In genomic region chr20:32580970-32581838, GRCh38 we compare ENCODE assay signal across 1 cellular context.
TF ChIP-seq lines count a peak whose summit lies in the region.

No MANE protein-coding gene starts in this region.

TF ChIP-seq in HepG2, 621 proteins besides CTCF, POLR2A, EP300 and RAD21 (continued from another document and continues in another):
- TF ChIP-seq, protein P1, sequence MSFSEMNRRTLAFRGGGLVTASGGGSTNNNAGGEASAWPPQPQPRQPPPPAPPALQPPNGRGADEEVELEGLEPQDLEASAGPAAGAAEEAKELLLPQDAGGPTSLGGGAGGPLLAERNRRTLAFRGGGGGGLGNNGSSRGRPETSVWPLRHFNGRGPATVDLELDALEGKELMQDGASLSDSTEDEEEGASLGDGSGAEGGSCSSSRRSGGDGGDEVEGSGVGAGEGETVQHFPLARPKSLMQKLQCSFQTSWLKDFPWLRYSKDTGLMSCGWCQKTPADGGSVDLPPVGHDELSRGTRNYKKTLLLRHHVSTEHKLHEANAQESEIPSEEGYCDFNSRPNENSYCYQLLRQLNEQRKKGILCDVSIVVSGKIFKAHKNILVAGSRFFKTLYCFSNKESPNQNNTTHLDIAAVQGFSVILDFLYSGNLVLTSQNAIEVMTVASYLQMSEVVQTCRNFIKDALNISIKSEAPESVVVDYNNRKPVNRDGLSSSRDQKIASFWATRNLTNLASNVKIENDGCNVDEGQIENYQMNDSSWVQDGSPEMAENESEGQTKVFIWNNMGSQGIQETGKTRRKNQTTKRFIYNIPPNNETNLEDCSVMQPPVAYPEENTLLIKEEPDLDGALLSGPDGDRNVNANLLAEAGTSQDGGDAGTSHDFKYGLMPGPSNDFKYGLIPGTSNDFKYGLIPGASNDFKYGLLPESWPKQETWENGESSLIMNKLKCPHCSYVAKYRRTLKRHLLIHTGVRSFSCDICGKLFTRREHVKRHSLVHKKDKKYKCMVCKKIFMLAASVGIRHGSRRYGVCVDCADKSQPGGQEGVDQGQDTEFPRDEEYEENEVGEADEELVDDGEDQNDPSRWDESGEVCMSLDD (CRISPR knock-in tag; IDR thresholded peaks at IDR 0.05; ENCODE audit: borderline replicate concordance): no peak
- TF ChIP-seq RFX3 (CRISPR knock-in tag; IDR thresholded peaks at IDR 0.05) (no peak), HNRNPH1 (optimal IDR thresholded peaks at IDR 0.05; ENCODE audit: low read depth, low read length) (peak; percentile 45), NONO (IDR thresholded peaks at IDR 0.05) (no peak), NONO (CRISPR knock-in tag; conservative IDR thresholded peaks at IDR 0.05) (peak; percentile 34; the same call in 1 of the 2 replicates), ZNF782 (CRISPR knock-in tag; IDR thresholded peaks at IDR 0.05; ENCODE audit: borderline replicate concordance) (0 out of 2 replicates have a peak, but pooled peaks have one; percentile 42), MEF2D (CRISPR knock-in tag; IDR thresholded peaks at IDR 0.05) (no peak), NFKBIZ (CRISPR knock-in tag; IDR thresholded peaks at IDR 0.05) (no peak), TCF7 (IDR thresholded peaks at IDR 0.05; ENCODE audit: low read depth) (no peak), ZNF362 (CRISPR knock-in tag; IDR thresholded peaks at IDR 0.05; ENCODE audit: borderline replicate concordance) (peak; percentile 1; the same call in 1 of the 2 replicates), KMT2B (CRISPR knock-in tag; IDR thresholded peaks at IDR 0.05) (no peak), ZNF333 (CRISPR knock-in tag; IDR thresholded peaks at IDR 0.05; ENCODE audit: borderline replicate concordance) (no peak), ARID3A (IDR thresholded peaks at IDR 0.05; ENCODE audit: low read depth, low read length) (no peak), ZNF607 (CRISPR knock-in tag; IDR thresholded peaks at IDR 0.05; ENCODE audit: borderline replicate concordance) (0 out of 2 replicates have a peak, but pooled peaks have one; percentile 17), SMYD3 (CRISPR knock-in tag; IDR thresholded peaks at IDR 0.05) (no peak), HBP1 (CRISPR knock-in tag; IDR thresholded peaks at IDR 0.05; ENCODE audit: low read depth) (no peak), ZNF350 (CRISPR knock-in tag; IDR thresholded peaks at IDR 0.05; ENCODE audit: borderline replicate concordance, low read depth) (no peak), ZNF274 (CRISPR knock-in tag; IDR thresholded peaks at IDR 0.05) (peak; percentile 33; the same call in 1 of the 2 replicates), RXRA (CRISPR knock-in tag; IDR thresholded peaks at IDR 0.05) (peak; percentile 33; the same call in 1 of the 2 replicates), RFX1 (IDR thresholded peaks at IDR 0.05) (no peak), PREB (CRISPR knock-in tag; IDR thresholded peaks at IDR 0.05) (no peak), ARNTL (CRISPR knock-in tag; IDR thresholded peaks at IDR 0.05) (0 out of 2 replicates have a peak, but pooled peaks have one; percentile 1), GABPB1 (CRISPR knock-in tag; IDR thresholded peaks at IDR 0.05) (peak; percentile 42), ZNF232 (CRISPR knock-in tag; IDR thresholded peaks at IDR 0.05; ENCODE audit: borderline replicate concordance) (no peak; the same call in 1 of the 2 replicates), RBM39 (IDR thresholded peaks at IDR 0.05; ENCODE audit: low read depth, low read length, poor library complexity, severe bottlenecking) (no peak), SATB2 (CRISPR knock-in tag; IDR thresholded peaks at IDR 0.05) (no peak), SP1 (IDR thresholded peaks at IDR 0.05) (no peak), SP1 (CRISPR knock-in tag; IDR thresholded peaks at IDR 0.05) (no peak), ZNF225 (CRISPR knock-in tag; IDR thresholded peaks at IDR 0.05) (no peak), ISL2 (CRISPR knock-in tag; IDR thresholded peaks at IDR 0.05) (0 out of 2 replicates have a peak, but pooled peaks have one; percentile 34), ZNF414 (CRISPR knock-in tag; IDR thresholded peaks at IDR 0.05) (no peak), NFATC3 (CRISPR knock-in tag; IDR thresholded peaks at IDR 0.05) (no peak), ATAD3A (CRISPR knock-in tag; IDR thresholded peaks at IDR 0.05) (no peak; the same call in 1 of the 2 replicates), THRA (CRISPR knock-in tag; IDR thresholded peaks at IDR 0.05; ENCODE audit: borderline replicate concordance) (no peak), ZKSCAN8 (CRISPR knock-in tag; IDR thresholded peaks at IDR 0.05; ENCODE audit: borderline replicate concordance) (no peak), DNMT1 (CRISPR knock-in tag; IDR thresholded peaks at IDR 0.05) (no peak), SPEN (CRISPR knock-in tag; IDR thresholded peaks at IDR 0.05; ENCODE audit: low read depth) (no peak; the same call in 1 of the 2 replicates)
- TF ChIP-seq, protein P2, sequence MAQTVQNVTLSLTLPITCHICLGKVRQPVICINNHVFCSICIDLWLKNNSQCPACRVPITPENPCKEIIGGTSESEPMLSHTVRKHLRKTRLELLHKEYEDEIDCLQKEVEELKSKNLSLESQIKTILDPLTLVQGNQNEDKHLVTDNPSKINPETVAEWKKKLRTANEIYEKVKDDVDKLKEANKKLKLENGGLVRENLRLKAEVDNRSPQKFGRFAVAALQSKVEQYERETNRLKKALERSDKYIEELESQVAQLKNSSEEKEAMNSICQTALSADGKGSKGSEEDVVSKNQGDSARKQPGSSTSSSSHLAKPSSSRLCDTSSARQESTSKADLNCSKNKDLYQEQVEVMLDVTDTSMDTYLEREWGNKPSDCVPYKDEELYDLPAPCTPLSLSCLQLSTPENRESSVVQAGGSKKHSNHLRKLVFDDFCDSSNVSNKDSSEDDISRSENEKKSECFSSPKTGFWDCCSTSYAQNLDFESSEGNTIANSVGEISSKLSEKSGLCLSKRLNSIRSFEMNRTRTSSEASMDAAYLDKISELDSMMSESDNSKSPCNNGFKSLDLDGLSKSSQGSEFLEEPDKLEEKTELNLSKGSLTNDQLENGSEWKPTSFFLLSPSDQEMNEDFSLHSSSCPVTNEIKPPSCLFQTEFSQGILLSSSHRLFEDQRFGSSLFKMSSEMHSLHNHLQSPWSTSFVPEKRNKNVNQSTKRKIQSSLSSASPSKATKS (CRISPR knock-in tag; IDR thresholded peaks at IDR 0.05): no peak
- TF ChIP-seq, protein P3, sequence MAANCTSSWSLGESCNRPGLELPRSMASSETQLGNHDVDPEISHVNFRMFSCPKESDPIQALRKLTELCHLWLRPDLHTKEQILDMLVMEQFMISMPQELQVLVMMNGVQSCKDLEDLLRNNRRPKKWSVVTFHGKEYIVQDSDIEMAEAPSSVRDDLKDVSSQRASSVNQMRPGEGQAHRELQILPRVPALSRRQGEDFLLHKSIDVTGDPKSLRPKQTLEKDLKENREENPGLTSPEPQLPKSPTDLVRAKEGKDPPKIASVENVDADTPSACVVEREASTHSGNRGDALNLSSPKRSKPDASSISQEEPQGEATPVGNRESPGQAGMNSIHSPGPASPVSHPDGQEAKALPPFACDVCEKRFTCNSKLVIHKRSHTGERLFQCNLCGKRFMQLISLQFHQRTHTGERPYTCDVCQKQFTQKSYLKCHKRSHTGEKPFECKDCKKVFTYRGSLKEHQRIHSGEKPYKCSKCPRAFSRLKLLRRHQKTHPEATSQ (CRISPR knock-in tag; IDR thresholded peaks at IDR 0.05; ENCODE audit: borderline replicate concordance): no peak; the same call in 1 of the 2 replicates
- TF ChIP-seq, protein P4, sequence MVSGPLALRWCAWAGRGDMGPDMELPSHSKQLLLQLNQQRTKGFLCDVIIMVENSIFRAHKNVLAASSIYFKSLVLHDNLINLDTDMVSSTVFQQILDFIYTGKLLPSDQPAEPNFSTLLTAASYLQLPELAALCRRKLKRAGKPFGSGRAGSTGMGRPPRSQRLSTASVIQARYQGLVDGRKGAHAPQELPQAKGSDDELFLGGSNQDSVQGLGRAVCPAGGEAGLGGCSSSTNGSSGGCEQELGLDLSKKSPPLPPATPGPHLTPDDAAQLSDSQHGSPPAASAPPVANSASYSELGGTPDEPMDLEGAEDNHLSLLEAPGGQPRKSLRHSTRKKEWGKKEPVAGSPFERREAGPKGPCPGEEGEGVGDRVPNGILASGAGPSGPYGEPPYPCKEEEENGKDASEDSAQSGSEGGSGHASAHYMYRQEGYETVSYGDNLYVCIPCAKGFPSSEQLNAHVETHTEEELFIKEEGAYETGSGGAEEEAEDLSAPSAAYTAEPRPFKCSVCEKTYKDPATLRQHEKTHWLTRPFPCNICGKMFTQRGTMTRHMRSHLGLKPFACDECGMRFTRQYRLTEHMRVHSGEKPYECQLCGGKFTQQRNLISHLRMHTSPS (CRISPR knock-in tag; IDR thresholded peaks at IDR 0.05; ENCODE audit: low read depth): no peak
- TF ChIP-seq, protein P5, sequence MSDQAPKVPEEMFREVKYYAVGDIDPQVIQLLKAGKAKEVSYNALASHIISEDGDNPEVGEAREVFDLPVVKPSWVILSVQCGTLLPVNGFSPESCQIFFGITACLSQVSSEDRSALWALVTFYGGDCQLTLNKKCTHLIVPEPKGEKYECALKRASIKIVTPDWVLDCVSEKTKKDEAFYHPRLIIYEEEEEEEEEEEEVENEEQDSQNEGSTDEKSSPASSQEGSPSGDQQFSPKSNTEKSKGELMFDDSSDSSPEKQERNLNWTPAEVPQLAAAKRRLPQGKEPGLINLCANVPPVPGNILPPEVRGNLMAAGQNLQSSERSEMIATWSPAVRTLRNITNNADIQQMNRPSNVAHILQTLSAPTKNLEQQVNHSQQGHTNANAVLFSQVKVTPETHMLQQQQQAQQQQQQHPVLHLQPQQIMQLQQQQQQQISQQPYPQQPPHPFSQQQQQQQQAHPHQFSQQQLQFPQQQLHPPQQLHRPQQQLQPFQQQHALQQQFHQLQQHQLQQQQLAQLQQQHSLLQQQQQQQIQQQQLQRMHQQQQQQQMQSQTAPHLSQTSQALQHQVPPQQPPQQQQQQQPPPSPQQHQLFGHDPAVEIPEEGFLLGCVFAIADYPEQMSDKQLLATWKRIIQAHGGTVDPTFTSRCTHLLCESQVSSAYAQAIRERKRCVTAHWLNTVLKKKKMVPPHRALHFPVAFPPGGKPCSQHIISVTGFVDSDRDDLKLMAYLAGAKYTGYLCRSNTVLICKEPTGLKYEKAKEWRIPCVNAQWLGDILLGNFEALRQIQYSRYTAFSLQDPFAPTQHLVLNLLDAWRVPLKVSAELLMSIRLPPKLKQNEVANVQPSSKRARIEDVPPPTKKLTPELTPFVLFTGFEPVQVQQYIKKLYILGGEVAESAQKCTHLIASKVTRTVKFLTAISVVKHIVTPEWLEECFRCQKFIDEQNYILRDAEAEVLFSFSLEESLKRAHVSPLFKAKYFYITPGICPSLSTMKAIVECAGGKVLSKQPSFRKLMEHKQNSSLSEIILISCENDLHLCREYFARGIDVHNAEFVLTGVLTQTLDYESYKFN (CRISPR knock-in tag; conservative IDR thresholded peaks at IDR 0.05): no peak; the same call in 1 of the 2 replicates
